ENCODE assay signal across 8 cellular contexts in the genomic region with DNA sequence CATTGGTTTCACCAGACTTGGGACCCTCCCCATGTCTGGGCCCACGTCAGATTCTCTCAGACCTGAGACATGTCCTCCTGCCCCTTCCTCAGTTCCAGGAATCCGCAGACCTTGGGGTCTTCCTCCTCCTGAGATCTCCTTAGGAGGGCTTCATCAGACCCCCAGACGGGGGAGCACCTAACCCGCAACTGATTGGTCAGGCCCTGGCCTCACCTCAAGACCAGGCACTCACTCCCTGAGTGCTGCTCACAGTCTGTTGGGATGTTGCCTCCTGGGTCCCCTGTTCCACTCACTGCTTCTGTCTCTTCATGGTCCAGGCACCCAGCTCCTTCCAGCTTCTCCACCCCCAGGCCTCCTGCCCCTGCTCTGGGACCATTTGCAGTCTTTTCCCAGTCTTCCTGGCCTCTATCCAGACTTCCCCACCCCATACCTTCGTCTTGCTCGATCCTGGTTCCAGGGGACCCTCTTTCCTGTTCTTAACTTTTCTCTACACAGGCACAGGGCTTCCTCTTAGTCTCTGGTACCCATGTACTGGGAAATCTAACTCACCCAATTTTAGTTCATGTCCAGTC. TPM values are rescaled to one million over a fixed set of nuclear protein-coding genes. Genes with fewer than 3 reads are reported as not detected.
DNase-seq lines count a peak whose midpoint lies in the region; ATAC-seq and TF ChIP-seq lines count a peak whose summit lies in the region.

No MANE protein-coding gene starts in this region.

- TF ChIP-seq CTCF in BE2C (IDR thresholded peaks at IDR 0.05; ENCODE audit: low read depth, low read length): no peak
- TF ChIP-seq CTCF in chondrocyte (IDR thresholded peaks at IDR 0.05): no peak

- H3K36me3 ChIP-seq in BE2C (no peaks in the 10 kb centered on the region), KOPT-K1 (ENCODE audit: insufficient read depth, low read length) (peaks cover 17% of the 10 kb centered on the region)

- H3K27me3 ChIP-seq in BE2C: no peaks in the 10 kb centered on the region

- H3K27me3 Mint-ChIP-seq in chondrocyte (ENCODE audit: low read depth) (no peaks in the 10 kb centered on the region), naive B cell (no peaks in the 10 kb centered on the region)

- ATAC-seq in naive B cell (ENCODE audit: low read depth in 2 of 2) (no peak), HG03097 (IDR thresholded peaks at IDR 0.05; ENCODE audit: low FRiP score, unreplicated experiment) (no peak), HG02852 (IDR thresholded peaks at IDR 0.05; ENCODE audit: unreplicated experiment) (no peak)

- DNase-seq in BE2C (no peak), chondrocyte (ENCODE audit: low spot score) (no peak), naive B cell (no peak), NCI-H446 (lab: John Stamatoyannopoulos, UW) (no peak), NCI-H1417 treated with DMSO at 0.1 percent for 48 hours (lab: John Stamatoyannopoulos, UW) (no peak)

- H3K9me3 ChIP-seq in BE2C (no peaks in the 10 kb centered on the region), KOPT-K1 (ENCODE audit: insufficient read depth, low read length, poor library complexity, severe bottlenecking) (no peaks in the 10 kb centered on the region)

- H3K27ac Mint-ChIP-seq in chondrocyte (ENCODE audit: unreplicated experiment) (peak overlapping the region; percentile 81), naive B cell (peak overlapping the region; percentile 75 to 91 (median 89))

- peak overlapping the region; percentile 88 for H3K4me3 Mint-ChIP-seq in chondrocyte (ENCODE audit: unreplicated experiment)
- peak overlapping the region; percentile 82 to 97 (median 90) for H3K4me3 Mint-ChIP-seq in naive B cell

- H3K27ac ChIP-seq in KOPT-K1 (ENCODE audit: low read depth, low read length, poor library complexity, severe bottlenecking): peak overlapping the region; percentile 71

- H3K9me3 Mint-ChIP-seq in chondrocyte (ENCODE audit: low read depth) (no peaks in the 10 kb centered on the region), naive B cell (no peaks in the 10 kb centered on the region)

- H3K4me1 ChIP-seq in BE2C: no peaks in the 10 kb centered on the region

- H3K36me3 Mint-ChIP-seq in chondrocyte (ENCODE audit: low read depth): peaks cover 2% of the 10 kb centered on the region
- H3K36me3 Mint-ChIP-seq in naive B cell: peaks cover 0 to 8% of the 10 kb centered on the region in 2 donors

- H3K4me1 Mint-ChIP-seq in chondrocyte (ENCODE audit: low read depth): peaks cover 47% of the 10 kb centered on the region
- H3K4me1 Mint-ChIP-seq in naive B cell: peaks cover 48 to 57% (median 49%) of the 10 kb centered on the region in 3 donors

- peak overlapping the region; percentile 81 for H3K4me3 ChIP-seq in BE2C (ENCODE audit: low read depth, low read length)

RNA-seq across cellular contexts. Expression of a gene that starts 1.2 kb away (rescaled TPM):
- polyA plus RNA-seq in BE2C (2012; ENCODE audit: insufficient read depth, insufficient read length, low read depth): 2.6 TPM
- total RNA-seq in chondrocyte: 9.7 to 10.5 TPM (median 9.8 TPM) in 3 replicates
- 10 to 100 TPM in 2 of 6 donors, 1 to 10 TPM in 4; 6.7 to 11.8 (median 7.4) TPM for polyA plus RNA-seq in naive B cell (ENCODE audit: low read depth in 6 of 6)

RNA-seq across cellular contexts. Expression of a gene that starts 1.4 kb away (rescaled TPM):
- polyA plus RNA-seq in BE2C (2012; ENCODE audit: insufficient read depth, insufficient read length, low read depth): 19.6 TPM
- 18.0 to 19.3 TPM (median 18.4 TPM) in 3 replicates for total RNA-seq in chondrocyte
- 10 to 100 TPM; 24.0 to 42.7 (median 34.1) TPM for polyA plus RNA-seq in naive B cell (ENCODE audit: low read depth in 6 of 6)

RNA-seq across cellular contexts. Expression of a gene that starts 47.4 kb away (rescaled TPM):
- 18.1 TPM for polyA plus RNA-seq in BE2C (2012; ENCODE audit: insufficient read depth, insufficient read length, low read depth)
- total RNA-seq in chondrocyte: 23.8 to 40.6 TPM (median 24.6 TPM) in 3 replicates
- polyA plus RNA-seq in naive B cell (ENCODE audit: low read depth in 6 of 6): 10 to 100 TPM; 36.1 to 70.4 (median 41.8) TPM
